In genomic region chr6:107144014-107144413, GRCh38 we compare ENCODE assay signal across 1 cellular context.
TF ChIP-seq lines count a peak whose summit lies in the region.

No MANE protein-coding gene starts in this region.

TF ChIP-seq in IMR-90, 13 proteins besides CTCF, POLR2A, EP300 and RAD21 (continued from another document):
- TF ChIP-seq, protein P1, sequence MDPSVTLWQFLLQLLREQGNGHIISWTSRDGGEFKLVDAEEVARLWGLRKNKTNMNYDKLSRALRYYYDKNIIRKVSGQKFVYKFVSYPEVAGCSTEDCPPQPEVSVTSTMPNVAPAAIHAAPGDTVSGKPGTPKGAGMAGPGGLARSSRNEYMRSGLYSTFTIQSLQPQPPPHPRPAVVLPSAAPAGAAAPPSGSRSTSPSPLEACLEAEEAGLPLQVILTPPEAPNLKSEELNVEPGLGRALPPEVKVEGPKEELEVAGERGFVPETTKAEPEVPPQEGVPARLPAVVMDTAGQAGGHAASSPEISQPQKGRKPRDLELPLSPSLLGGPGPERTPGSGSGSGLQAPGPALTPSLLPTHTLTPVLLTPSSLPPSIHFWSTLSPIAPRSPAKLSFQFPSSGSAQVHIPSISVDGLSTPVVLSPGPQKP (IDR thresholded peaks at IDR 0.05; ENCODE audit: borderline replicate concordance, low read depth, low read length), result no peak
- no peak for TF ChIP-seq FOS (IDR thresholded peaks at IDR 0.05; ENCODE audit: low read depth, low read length)
- peak; percentile 29; the same call in 1 of the 2 replicates for TF ChIP-seq CEBPB (IDR thresholded peaks at IDR 0.05; ENCODE audit: low read depth, low read length)
